Comparison of ENCODE assay signal across 8 cellular contexts in the genomic region with DNA sequence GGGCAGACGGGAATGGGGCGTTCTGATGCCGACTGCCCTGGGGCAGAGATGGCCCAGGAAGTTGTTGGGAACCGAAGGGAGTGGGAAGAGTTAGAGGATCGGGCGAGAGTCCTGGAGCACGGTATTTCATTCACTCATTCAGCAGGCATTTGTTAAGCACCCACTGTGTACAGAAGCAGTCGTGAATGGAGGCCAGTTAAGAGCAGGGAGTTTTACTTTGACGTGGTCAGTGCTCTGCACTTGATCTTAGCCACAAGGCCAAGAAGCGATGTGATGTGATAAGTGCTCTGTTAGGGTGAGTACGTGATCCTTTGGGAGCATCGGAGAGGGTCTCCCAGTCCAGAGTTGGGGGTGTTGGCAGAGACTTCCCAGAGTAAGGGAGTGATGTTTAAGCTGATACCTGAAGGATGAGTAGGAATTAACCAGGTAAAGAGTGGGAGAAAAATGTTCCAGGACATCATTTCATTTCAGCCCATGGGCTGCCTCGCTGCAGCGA. TPM values are rescaled to one million over a fixed set of nuclear protein-coding genes. Genes with fewer than 3 reads are reported as not detected.
DNase-seq lines count a peak whose midpoint lies in the region; ATAC-seq and TF ChIP-seq lines count a peak whose summit lies in the region.

No MANE protein-coding gene starts in this region.

- ATAC-seq in HG02678 (IDR thresholded peaks at IDR 0.05; ENCODE audit: unreplicated experiment) (peak; percentile 10), upper lobe of right lung (no peak)

- H3K27me3 ChIP-seq in upper lobe of right lung = no peaks in the 10 kb centered on the region

- H3K4me3 ChIP-seq in GM12864 (ENCODE audit: low read depth, low read length) = peak overlapping the region; percentile 97
- H3K4me3 ChIP-seq in lower leg skin (ENCODE audit: low read depth, poor library complexity, severe bottlenecking) = peak overlapping the region; percentile 91
- H3K4me3 ChIP-seq in upper lobe of right lung = peak overlapping the region; percentile 99

- no peaks in the 10 kb centered on the region for H3K9me3 ChIP-seq in upper lobe of right lung

- H3K4me1 Mint-ChIP-seq in activated T-helper 2 cell treated with anti-CD3 and anti-CD28 coated beads, Interferon-gamma antibody, Interleukin-2, Interleukin-4, amounts not matched to agents 10 μg/mL and 5 μg/mL and 100 μg/mL, durations not matched to agents 14 hours and 24 hours and 36 hours (ENCODE audit: low read depth) = peaks cover 37% of the 10 kb centered on the region

- WGBS in lower leg skin, 2 donors = 28 to 31% methylated on average over 14 of the region's 14 CpGs

- TF ChIP-seq CTCF in GM12864 (IDR thresholded peaks at IDR 0.05; ENCODE audit: low read depth, low read length, missing control alignments) (no peak), lower leg skin (IDR thresholded peaks at IDR 0.05) (no peak), upper lobe of right lung (IDR thresholded peaks at IDR 0.05) (no peak)

- intact Hi-C loops in activated T-helper 2 cell treated with anti-CD3 and anti-CD28 coated beads, Interferon-gamma antibody, Interleukin-2, Interleukin-4, amounts not matched to agents 10 μg/mL and 5 μg/mL and 100 μg/mL, durations not matched to agents 14 hours and 24 hours and 36 hours (cut with micrococcal nuclease) = loop anchor here (1.0 kb wide), 1 partner anchor 51 kb away; a partner anchor contains a TSS
- intact Hi-C loops in lower leg skin (cut with DNase I; ENCODE audit: low total_unique reads) (no loop called here), upper lobe of right lung (cut with DNase I) (loop anchor here (10.0 kb wide), 1 partner anchor 63 kb away; no protein-coding TSS in a partner anchor)

- H3K4me3 Mint-ChIP-seq in activated T-helper 2 cell treated with anti-CD3 and anti-CD28 coated beads, Interferon-gamma antibody, Interleukin-2, Interleukin-4, amounts not matched to agents 10 μg/mL and 5 μg/mL and 100 μg/mL, durations not matched to agents 14 hours and 24 hours and 36 hours (ENCODE audit: low read depth) = peak overlapping the region; percentile 93

- H3K9me3 Mint-ChIP-seq in activated T-helper 2 cell treated with anti-CD3 and anti-CD28 coated beads, Interferon-gamma antibody, Interleukin-2, Interleukin-4, amounts not matched to agents 10 μg/mL and 5 μg/mL and 100 μg/mL, durations not matched to agents 14 hours and 24 hours and 36 hours = peaks cover 3% of the 10 kb centered on the region

- H3K36me3 Mint-ChIP-seq in activated T-helper 2 cell treated with anti-CD3 and anti-CD28 coated beads, Interferon-gamma antibody, Interleukin-2, Interleukin-4, amounts not matched to agents 10 μg/mL and 5 μg/mL and 100 μg/mL, durations not matched to agents 14 hours and 24 hours and 36 hours (ENCODE audit: low read depth) = peaks cover 45% of the 10 kb centered on the region

- H3K27me3 Mint-ChIP-seq in activated T-helper 2 cell treated with anti-CD3 and anti-CD28 coated beads, Interferon-gamma antibody, Interleukin-2, Interleukin-4, amounts not matched to agents 10 μg/mL and 5 μg/mL and 100 μg/mL, durations not matched to agents 14 hours and 24 hours and 36 hours (ENCODE audit: low read depth) = no peaks in the 10 kb centered on the region

- H3K27ac ChIP-seq in upper lobe of right lung = peak overlapping the region; percentile 98

- peaks cover 31% of the 10 kb centered on the region for H3K36me3 ChIP-seq in upper lobe of right lung

- peak overlapping the region; percentile 81 for H3K27ac Mint-ChIP-seq in activated T-helper 2 cell treated with anti-CD3 and anti-CD28 coated beads, Interferon-gamma antibody, Interleukin-2, Interleukin-4, amounts not matched to agents 10 μg/mL and 5 μg/mL and 100 μg/mL, durations not matched to agents 14 hours and 24 hours and 36 hours

- DNase-seq in GM12864 (ENCODE audit: low read depth) (no peak), lower leg skin (ENCODE audit: low spot score in 2 of 2) (no peak), upper lobe of right lung (no peak), NCI-H748 (lab: John Stamatoyannopoulos, UW; ENCODE audit: unreplicated experiment) (no peak), globus pallidus (ENCODE audit: low spot score) (no peak)
- DNase-seq in activated T-helper 2 cell treated with anti-CD3 and anti-CD28 coated beads, Interferon-gamma antibody, Interleukin-2, Interleukin-4, amounts not matched to agents 10 μg/mL and 5 μg/mL and 100 μg/mL, durations not matched to agents 14 hours and 24 hours and 36 hours (ENCODE audit: low spot score) = no peak
- no peak for DNase-seq in central memory CD4-positive, alpha-beta T cell

- H3K4me1 ChIP-seq in upper lobe of right lung = peaks cover 17% of the 10 kb centered on the region

- TF ChIP-seq POLR2A in lower leg skin (IDR thresholded peaks at IDR 0.05) = no peak

RNA-seq across cellular contexts. Expression of a gene that starts 0.9 kb away (rescaled TPM):
- total RNA-seq in activated T-helper 2 cell treated with anti-CD3 and anti-CD28 coated beads, Interferon-gamma antibody, Interleukin-2, Interleukin-4, amounts not matched to agents 10 μg/mL and 5 μg/mL and 100 μg/mL, durations not matched to agents 14 hours and 24 hours and 36 hours = 35.0 and 40.2 TPM in 2 replicates
- total RNA-seq in lower leg skin (10 to 100 TPM; 18.7 to 35.0 (median 21.4) TPM), upper lobe of right lung (29.4 TPM)

RNA-seq across cellular contexts. Expression of a gene that starts 24.3 kb away (rescaled TPM):
- total RNA-seq in activated T-helper 2 cell treated with anti-CD3 and anti-CD28 coated beads, Interferon-gamma antibody, Interleukin-2, Interleukin-4, amounts not matched to agents 10 μg/mL and 5 μg/mL and 100 μg/mL, durations not matched to agents 14 hours and 24 hours and 36 hours = 5.6 and 6.5 TPM in 2 replicates
- total RNA-seq in lower leg skin (10 to 100 TPM; 22.5 to 50.2 (median 30.3) TPM), upper lobe of right lung (43.8 TPM)

RNA-seq across cellular contexts. Expression of a gene that starts 34.0 kb away (rescaled TPM):
- not detected in 2 replicates for total RNA-seq in activated T-helper 2 cell treated with anti-CD3 and anti-CD28 coated beads, Interferon-gamma antibody, Interleukin-2, Interleukin-4, amounts not matched to agents 10 μg/mL and 5 μg/mL and 100 μg/mL, durations not matched to agents 14 hours and 24 hours and 36 hours
- total RNA-seq in lower leg skin = 1 to 10 TPM in 2 of 4 donors, under 1 TPM in 2; 0.69 to 4.4 (median 1.4) TPM
- total RNA-seq in upper lobe of right lung = 3.0 TPM

RNA-seq across cellular contexts. Expression of a gene that starts 50.8 kb away (rescaled TPM):
- 2.3 and 2.4 TPM in 2 replicates for total RNA-seq in activated T-helper 2 cell treated with anti-CD3 and anti-CD28 coated beads, Interferon-gamma antibody, Interleukin-2, Interleukin-4, amounts not matched to agents 10 μg/mL and 5 μg/mL and 100 μg/mL, durations not matched to agents 14 hours and 24 hours and 36 hours
- total RNA-seq in lower leg skin (100 to 1,000 TPM; 133 to 169 (median 145) TPM), upper lobe of right lung (20.5 TPM)
